In the genomic region with DNA sequence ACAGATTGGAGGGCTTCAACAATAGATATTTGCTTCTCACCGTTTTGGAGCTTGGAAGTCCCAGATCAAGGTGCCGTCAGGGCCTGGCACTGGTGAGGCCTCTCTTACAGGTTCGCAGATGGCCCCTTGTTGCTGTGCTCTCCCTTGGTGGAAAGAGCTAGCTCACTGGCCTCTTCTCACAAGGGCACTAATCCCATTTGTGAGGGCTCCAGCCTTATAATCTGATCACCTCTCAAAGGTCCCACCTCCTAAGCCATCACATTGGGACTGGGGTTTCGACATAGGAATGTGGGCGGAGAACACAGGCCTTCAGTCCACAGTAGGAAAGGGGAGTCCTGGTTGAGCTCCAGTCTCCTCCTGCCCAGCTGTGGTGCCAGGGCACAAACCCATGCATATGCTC, we compare ENCODE assay signal across 1 cellular context.
TF ChIP-seq lines count a peak whose summit lies in the region.

No MANE protein-coding gene starts in this region.

TF ChIP-seq in HepG2, 621 proteins besides CTCF, POLR2A, EP300 and RAD21:
- TF ChIP-seq ZNF264 (CRISPR knock-in tag; IDR thresholded peaks at IDR 0.05) = peak; percentile 99
- 0 out of 2 replicates have a peak, but pooled peaks have one; percentile 14 for TF ChIP-seq SP5 (CRISPR knock-in tag; IDR thresholded peaks at IDR 0.05; ENCODE audit: borderline replicate concordance, low read depth)
- TF ChIP-seq ZNF580 (CRISPR knock-in tag; IDR thresholded peaks at IDR 0.05; ENCODE audit: borderline replicate concordance, low read depth) = no peak
